Comparison of ENCODE assay signal across 20 cellular contexts in the genomic region with DNA sequence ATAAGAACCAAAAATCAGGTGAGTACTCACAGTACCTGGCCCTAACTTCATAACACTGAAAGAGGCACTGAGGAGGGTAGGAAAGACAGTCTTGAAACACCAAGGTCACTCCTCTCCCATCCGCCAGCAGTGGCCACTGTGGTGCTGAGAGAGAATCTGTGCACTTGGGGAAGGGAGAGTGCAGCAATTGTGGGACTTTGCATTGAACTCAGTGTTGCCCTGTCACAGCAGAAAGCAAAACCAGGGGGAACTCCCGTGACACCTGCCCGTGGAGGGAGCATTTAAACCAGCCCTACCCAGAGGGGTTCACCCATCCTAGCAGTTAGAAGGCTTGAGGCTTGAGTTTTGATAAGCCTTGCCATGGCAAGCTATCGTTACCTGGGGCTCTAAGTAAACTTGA. TPM values are rescaled to one million over a fixed set of nuclear protein-coding genes. Genes with fewer than 3 reads are reported as not detected.
A peak's percentile ranks its signal among the peaks of the same experiment; 100 is the strongest.
DNase-seq lines count a peak whose midpoint lies in the region; ATAC-seq, FAIRE-seq and TF ChIP-seq lines count a peak whose summit lies in the region.
"Had no signal": no experiment of that assay in that cellular context is flagged by ENCODE, and none has a peak within 500 bp of the region (broad histone marks: within the 10 kb centered on the region; RNA-seq: fewer than 3 reads in every experiment).

No MANE protein-coding gene starts in this region.

- intact Hi-C loops in CD4-positive, alpha-beta T cell (cut with DNase I, micrococcal nuclease): no loop called here

- H3K27me3 Mint-ChIP-seq in CD4-positive, alpha-beta T cell: peaks cover 5% of the 10 kb centered on the region
- H3K27me3 Mint-ChIP-seq in central memory CD8-positive, alpha-beta T cell: no peaks in the 10 kb centered on the region

- POLR2A ChIA-PET in CD4-positive, alpha-beta T cell (lab: Charles Lee): interaction anchor here (0.7 to 2.4 kb wide), 3 partner anchors 38 to 372 kb away, joined by 3 to 11 read pairs (median 6); no protein-coding TSS in a partner anchor

- DNase-seq in CD4-positive, alpha-beta T cell: no peak
- DNase-seq in GM12891 (ENCODE audit: insufficient read length, low spot score) (no peak), NCI-H82 (lab: John Stamatoyannopoulos, UW) (no peak), NCI-H1694 (lab: John Stamatoyannopoulos, UW) (no peak), NCI-H2107 (lab: John Stamatoyannopoulos, UW) (no peak)
- DNase-seq in central memory CD8-positive, alpha-beta T cell (ENCODE audit: low spot score in 2 of 2): no peak
- DNase-seq: activated CD8-positive, alpha-beta memory T cell treated with anti-CD3 and anti-CD28 coated beads, Interleukin-2, amount 50 U/mL, for 48 hours; amygdala; NCI-H187; NCI-H226; SHP77; stimulated activated CD4-positive, alpha-beta T cell treated with anti-CD3 and anti-CD28 coated beads, Interleukin-1b, Interleukin-23, amount 100 ng/mL, for 48 hours; SW 1271 had no signal

- peak; percentile 48 for FAIRE-seq in GM12891 (lab: Jason Lieb, UNC)
- FAIRE-seq: bronchial epithelial cell, keratinocyte had no signal

- H3K4me1 Mint-ChIP-seq in CD4-positive, alpha-beta T cell (ENCODE audit: low read depth): peaks cover 13% of the 10 kb centered on the region
- peaks cover 26% of the 10 kb centered on the region for H3K4me1 Mint-ChIP-seq in central memory CD8-positive, alpha-beta T cell

- no peaks in the 10 kb centered on the region for H3K36me3 Mint-ChIP-seq in CD4-positive, alpha-beta T cell (ENCODE audit: low read depth)
- no peaks in the 10 kb centered on the region for H3K36me3 Mint-ChIP-seq in central memory CD8-positive, alpha-beta T cell (ENCODE audit: insufficient read depth)
- H3K36me3 Mint-ChIP-seq: stimulated activated effector memory CD8-positive, alpha-beta T cell treated with anti-CD3 and anti-CD28 coated beads, Interleukin-12 subunit alpha, Interleukin-12 subunit beta, amount 100 ng/mL, for 72 hours had no signal

- H3K27ac ChIP-seq in CD4-positive, alpha-beta T cell (ENCODE audit: low read depth, low read length): no peak overlapping the region
- H3K27ac ChIP-seq: coronary artery, prostate gland had no signal

- H3K9me3 Mint-ChIP-seq in CD4-positive, alpha-beta T cell: no peaks in the 10 kb centered on the region
- H3K9me3 Mint-ChIP-seq in central memory CD8-positive, alpha-beta T cell: no peaks in the 10 kb centered on the region
- H3K9me3 Mint-ChIP-seq: stimulated activated effector memory CD8-positive, alpha-beta T cell treated with anti-CD3 and anti-CD28 coated beads, Interleukin-12 subunit alpha, Interleukin-12 subunit beta, amount 100 ng/mL, for 72 hours had no signal

- TF ChIP-seq POLR2A in GM12891 (IDR thresholded peaks at IDR 0.05; ENCODE audit: low read depth, low read length): no peak

- no peak for TF ChIP-seq CTCF in CD4-positive, alpha-beta T cell (IDR thresholded peaks at IDR 0.05)

- H3K9me3 ChIP-seq in CD4-positive, alpha-beta T cell (ENCODE audit: control insufficient read depth, low read length): no peaks in the 10 kb centered on the region
- H3K9me3 ChIP-seq: HAP-1, prostate gland had no signal

- no peak overlapping the region for H3K27ac Mint-ChIP-seq in CD4-positive, alpha-beta T cell
- no peak overlapping the region for H3K27ac Mint-ChIP-seq in central memory CD8-positive, alpha-beta T cell (ENCODE audit: low read depth)
- H3K27ac Mint-ChIP-seq: stimulated activated effector memory CD8-positive, alpha-beta T cell treated with anti-CD3 and anti-CD28 coated beads, Interleukin-12 subunit alpha, Interleukin-12 subunit beta, amount 100 ng/mL, for 72 hours had no signal

- H3K4me3 Mint-ChIP-seq in CD4-positive, alpha-beta T cell: no peak overlapping the region
- no peak overlapping the region for H3K4me3 Mint-ChIP-seq in central memory CD8-positive, alpha-beta T cell
- H3K4me3 Mint-ChIP-seq: stimulated activated effector memory CD8-positive, alpha-beta T cell treated with anti-CD3 and anti-CD28 coated beads, Interleukin-12 subunit alpha, Interleukin-12 subunit beta, amount 100 ng/mL, for 72 hours had no signal

- H3K27me3 ChIP-seq in CD4-positive, alpha-beta T cell (ENCODE audit: control insufficient read depth, insufficient read depth, low read length): no peaks in the 10 kb centered on the region

- CTCF ChIA-PET in CD4-positive, alpha-beta T cell (lab: Charles Lee): interaction anchor here (1.6 kb wide), 1 partner anchor 39 kb away, joined by 3 read pairs; no protein-coding TSS in a partner anchor

- peak; percentile 26 for ATAC-seq in CD4-positive, alpha-beta T cell (ENCODE audit: poor library complexity)
- peak; percentile 67 for ATAC-seq in HG03460 (IDR thresholded peaks at IDR 0.05; ENCODE audit: unreplicated experiment)
- ATAC-seq in central memory CD8-positive, alpha-beta T cell (replicated peaks; ENCODE audit: extremely low read depth, poor library complexity, severe bottlenecking): peak; percentile 68

TF ChIP-seq in GM12891, 5 proteins besides CTCF, POLR2A, EP300 and RAD21:
- TF ChIP-seq POLR2AphosphoS5 (IDR thresholded peaks at IDR 0.05; ENCODE audit: low read depth, low read length) (no peak), PAX5 (IDR thresholded peaks at IDR 0.05; ENCODE audit: insufficient read depth, low read length, severe bottlenecking) (no peak), TAF1 (IDR thresholded peaks at IDR 0.05; ENCODE audit: low read depth, low read length) (no peak)

RNA-seq across cellular contexts. Expression of gene MAP3K8, which starts 35.2 kb away (rescaled TPM):
- total RNA-seq in CD4-positive, alpha-beta T cell: 10 to 100 TPM; 27.3 to 28.9 TPM
- polyA plus RNA-seq in GM12891 (2012; ENCODE audit: low read depth, missing spikeins): 77.3 TPM

RNA-seq across cellular contexts. Expression of gene MTPAP, which starts 49.7 kb away (rescaled TPM):
- 10 to 100 TPM; 33.0 to 35.1 TPM for total RNA-seq in CD4-positive, alpha-beta T cell
- 10.7 TPM for polyA plus RNA-seq in GM12891 (2012; ENCODE audit: low read depth, missing spikeins)
